In genomic region chr1:39926820-39927219, GRCh38 we compare ENCODE assay signal across 16 cellular contexts. TPM values are rescaled to one million over a fixed set of nuclear protein-coding genes. Genes with fewer than 3 reads are reported as not detected.
A peak's percentile ranks its signal among the peaks of the same experiment; 100 is the strongest.
DNase-seq lines count a peak whose midpoint lies in the region; ATAC-seq and TF ChIP-seq lines count a peak whose summit lies in the region.
"Had no signal": no experiment of that assay in that cellular context is flagged by ENCODE, and none has a peak within 500 bp of the region (broad histone marks: within the 10 kb centered on the region; RNA-seq: fewer than 3 reads in every experiment).

No MANE protein-coding gene starts in this region.

- no peak overlapping the region for H2BK120ac ChIP-seq in IMR-90 (ENCODE audit: low read depth, low read length)

- H3K23ac ChIP-seq in IMR-90 (ENCODE audit: low read depth, low read length) = no peak overlapping the region

- no peaks in the 10 kb centered on the region for H4K20me1 ChIP-seq in IMR-90 (ENCODE audit: insufficient read depth, low read length)

- no peak overlapping the region for H2BK20ac ChIP-seq in IMR-90 (ENCODE audit: low read depth, low read length)

- H3K9me3 Mint-ChIP-seq in progenitor cell of endocrine pancreas (ENCODE audit: low read depth) = no peaks in the 10 kb centered on the region
- H3K9me3 Mint-ChIP-seq: activated naive CD4-positive, alpha-beta T cell treated with anti-CD3 and anti-CD28 coated beads, Interleukin-2, amount 50 U/mL, for 72 hours had no signal

- no peak overlapping the region for H3K4ac ChIP-seq in IMR-90 (ENCODE audit: low read depth, low read length)

- no peak overlapping the region for H4K5ac ChIP-seq in IMR-90 (ENCODE audit: low read depth, low read length)

- POLR2A ChIA-PET in IMR-90 (lab: Charles Lee; ENCODE audit: unreplicated experiment) = no interaction called here

- H3K27me3 ChIP-seq in IMR-90 (ENCODE audit: control insufficient read depth, insufficient read depth, low read length) = peaks cover 18% of the 10 kb centered on the region; the same call in 1 of the 2 replicates
- H3K27me3 ChIP-seq in prostate gland (replicated peaks; ENCODE audit: insufficient read depth) = no peaks in the 10 kb centered on the region

- H2AFZ ChIP-seq in IMR-90 (replicated peaks; ENCODE audit: low read length, poor library complexity) = peak overlapping the region; percentile 66

- H3K9me3 ChIP-seq in IMR-90 (ENCODE audit: control insufficient read depth, insufficient read depth, low read length) (no peaks in the 10 kb centered on the region), prostate gland (no peaks in the 10 kb centered on the region)
- H3K9me3 ChIP-seq: gastroesophageal sphincter, tibial nerve had no signal

- peaks cover 32% of the 10 kb centered on the region for H3K27me3 Mint-ChIP-seq in progenitor cell of endocrine pancreas

- H2AK5ac ChIP-seq in IMR-90 (ENCODE audit: low read depth, low read length) = no peak overlapping the region

- no TSS peak for BruUV-seq in IMR-90 (replicated peaks; lab: Mats Ljungman, UMichigan)

- no peak overlapping the region for H2BK5ac ChIP-seq in IMR-90 (ENCODE audit: low read depth, low read length, poor library complexity, severe bottlenecking)

- no peak overlapping the region for H4K91ac ChIP-seq in IMR-90 (ENCODE audit: insufficient read depth, low read depth, low read length)

- H3K9ac ChIP-seq in IMR-90 (ENCODE audit: low read depth, low read length) = no peak overlapping the region

- peaks cover 13% of the 10 kb centered on the region for H3K4me1 Mint-ChIP-seq in progenitor cell of endocrine pancreas (ENCODE audit: low read depth)

- in situ Hi-C loops in IMR-90 (cut with MboI; ENCODE audit: low sequenced_read_pairs) = no loop called here

- dilution Hi-C loops in IMR-90 (cut with HindIII; ENCODE audit: low sequenced_read_pairs, unreplicated experiment) = no loop called here

- H3K18ac ChIP-seq in IMR-90 (ENCODE audit: low read depth, low read length) = no peak overlapping the region

- H4K8ac ChIP-seq in IMR-90 (ENCODE audit: low read depth in 2 of 2, low read length in 2 of 2) = no peak overlapping the region

- 0 out of 2 replicates have a peak overlapping the region, but pooled peaks have one; percentile 21 for H3K14ac ChIP-seq in IMR-90 (replicated peaks; ENCODE audit: low read depth, low read length)

- H2BK15ac ChIP-seq in IMR-90 (ENCODE audit: low read depth, low read length) = no peak overlapping the region

- intact Hi-C loops in IMR-90 (cut with micrococcal nuclease) = no loop called here
- intact Hi-C loops in prostate gland (cut with DNase I) = no loop called here

- H3K4me2 ChIP-seq in IMR-90 (ENCODE audit: low read depth, low read length) = no peak overlapping the region

- peak overlapping the region; percentile 42 for H3K27ac Mint-ChIP-seq in progenitor cell of endocrine pancreas

- no peak overlapping the region for H3K4me3 ChIP-seq in IMR-90 (ENCODE audit: insufficient read depth, low read depth, low read length)
- no peak overlapping the region for H3K4me3 ChIP-seq in fibroblast of the aortic adventitia (ENCODE audit: low read depth, low read length)
- H3K4me3 ChIP-seq in prostate gland = no peak overlapping the region
- H3K4me3 ChIP-seq: gastroesophageal sphincter, GM12878, tibial nerve had no signal

- no peak for TF ChIP-seq POLR2A in IMR-90 (IDR thresholded peaks at IDR 0.05; ENCODE audit: low read depth, low read length)
- no peak for TF ChIP-seq POLR2A in prostate gland (IDR thresholded peaks at IDR 0.05)

- no peak for TF ChIP-seq RAD21 in IMR-90 (IDR thresholded peaks at IDR 0.05; ENCODE audit: low read length)

- peaks cover 3% of the 10 kb centered on the region; the same call in 1 of the 2 replicates for H3K4me1 ChIP-seq in IMR-90 (ENCODE audit: control insufficient read depth, insufficient read depth, low read length)
- no peaks in the 10 kb centered on the region for H3K4me1 ChIP-seq in prostate gland (replicated peaks)

- no peak for DNase-seq in IMR-90
- peak; percentile 77 to 89 for DNase-seq in NCI-H446 (lab: John Stamatoyannopoulos, UW)
- peak; percentile 4 for DNase-seq in fibroblast of the aortic adventitia (ENCODE audit: low read depth)
- DNase-seq in progenitor cell of endocrine pancreas (ENCODE audit: low spot score, unreplicated experiment) = no peak
- no peak for DNase-seq in prostate gland (ENCODE audit: low spot score)
- no peak for DNase-seq in activated CD4-positive, alpha-beta T cell treated with anti-CD3 and anti-CD28 coated beads for 4 hours
- DNase-seq in NCI-H2081 treated with DMSO at 0.1 percent for 48 hours (lab: John Stamatoyannopoulos, UW) = no peak
- DNase-seq: C1 segment of cervical spinal cord; central memory CD4-positive, alpha-beta T cell; NCI-H526 treated with DMSO at 0.1 percent for 48 hours had no signal

- H3K36me3 ChIP-seq in IMR-90 (ENCODE audit: control insufficient read depth, insufficient read depth, low read length) = no peaks in the 10 kb centered on the region
- H3K36me3 ChIP-seq in prostate gland = no peaks in the 10 kb centered on the region
- H3K36me3 ChIP-seq: gastroesophageal sphincter, tibial nerve had no signal

- peaks cover 4% of the 10 kb centered on the region; the same call in 1 of the 2 replicates for H3K9me1 ChIP-seq in IMR-90 (ENCODE audit: insufficient read depth, low read length)

- TF ChIP-seq CTCF in IMR-90 (conservative IDR thresholded peaks at IDR 0.05; ENCODE audit: low read depth, low read length) = no peak
- TF ChIP-seq CTCF in fibroblast of the aortic adventitia (IDR thresholded peaks at IDR 0.05; ENCODE audit: insufficient read depth, low read length) = no peak
- no peak for TF ChIP-seq CTCF in progenitor cell of endocrine pancreas (IDR thresholded peaks at IDR 0.05; ENCODE audit: unreplicated experiment)
- no peak for TF ChIP-seq CTCF in prostate gland (IDR thresholded peaks at IDR 0.05)

- ATAC-seq in IMR-90 (ENCODE audit: low read depth) (no peak), GM21390 (IDR thresholded peaks at IDR 0.05; ENCODE audit: unreplicated experiment) (no peak)
- ATAC-seq: activated naive CD4-positive, alpha-beta T cell treated with anti-CD3 and anti-CD28 coated beads, Interleukin-2, amount 50 U/mL, for 72 hours; gastroesophageal sphincter; Panc1 had no signal

- H3K27ac ChIP-seq in IMR-90 (ENCODE audit: insufficient read depth, low read length) (no peak overlapping the region), prostate gland (peak overlapping the region in 1 of 2 donors; percentile 63)
- H3K27ac ChIP-seq: gastroesophageal sphincter had no signal

- H2AK9ac ChIP-seq in IMR-90 (replicated peaks; ENCODE audit: low read depth, low read length, poor library complexity) = peak overlapping the region; percentile 81

- CTCF ChIA-PET in IMR-90 (lab: Yijun Ruan, JAX) = no interaction called here

- H3K79me1 ChIP-seq in IMR-90 (ENCODE audit: low read depth in 1 of 2, low read length in 2 of 2) = no peaks in the 10 kb centered on the region

- 39% methylated on average over 2 of the region's 6 CpGs; no CpG with 5 or more reads in 1 of the 2 experiments for WGBS in IMR-90 (ENCODE audit: extremely low coverage in 2 of 2, insufficient read length in 1 of 2), 2 experiments
- 26% methylated on average over 6 of the region's 6 CpGs for WGBS in prostate gland

- no peak overlapping the region for H3K4me3 Mint-ChIP-seq in progenitor cell of endocrine pancreas (ENCODE audit: low read depth)

- no peak overlapping the region for H3K56ac ChIP-seq in IMR-90 (ENCODE audit: extremely low read depth, insufficient read depth, low read length)

- no peaks in the 10 kb centered on the region for H3K36me3 Mint-ChIP-seq in progenitor cell of endocrine pancreas (ENCODE audit: insufficient read depth)
- H3K36me3 Mint-ChIP-seq: activated naive CD4-positive, alpha-beta T cell treated with anti-CD3 and anti-CD28 coated beads, Interleukin-2, amount 50 U/mL, for 72 hours had no signal

TF ChIP-seq in IMR-90, 13 proteins besides CTCF, POLR2A, EP300 and RAD21 (continues in another document):
- no peak for TF ChIP-seq NFE2L2 (IDR thresholded peaks at IDR 0.05; ENCODE audit: low read depth, low read length)
- no peak for TF ChIP-seq USF2 (IDR thresholded peaks at IDR 0.05; ENCODE audit: low read depth, low read length)
- TF ChIP-seq FOS (IDR thresholded peaks at IDR 0.05; ENCODE audit: low read depth, low read length) = no peak
- TF ChIP-seq MAFK (IDR thresholded peaks at IDR 0.05; ENCODE audit: low read depth, low read length) = no peak
- TF ChIP-seq BHLHE40 (IDR thresholded peaks at IDR 0.05; ENCODE audit: low read depth, low read length) = no peak
- TF ChIP-seq MXI1 (IDR thresholded peaks at IDR 0.05; ENCODE audit: borderline replicate concordance, low read depth, low read length) = no peak
- no peak for TF ChIP-seq CEBPB (IDR thresholded peaks at IDR 0.05; ENCODE audit: low read depth, low read length)
- TF ChIP-seq RCOR1 (IDR thresholded peaks at IDR 0.05; ENCODE audit: insufficient replicate concordance, low read length) = no peak

RNA-seq across cellular contexts. Expression of gene MYCL, which starts 25.1 kb away (rescaled TPM):
- 0.56 and 0.72 TPM in 2 replicates for total RNA-seq in IMR-90 (2012; rRNA removed)
- polyA plus RNA-seq in IMR-90 (2012; rRNA removed) = 0.75 and 0.87 TPM in 2 replicates
- polyA plus RNA-seq in IMR-90 (2012; cell fraction: cytosol; rRNA removed) = 0.42 and 0.52 TPM in 2 replicates
- 0.36 and 0.41 TPM in 2 replicates for polyA plus RNA-seq in IMR-90 (2012; cell fraction: nucleus; rRNA removed; ENCODE audit: low replicate concordance)
- 0.41 and 0.81 TPM in 2 replicates for total RNA-seq in fibroblast of the aortic adventitia (ENCODE audit: low replicate concordance)
- 19.3 and 21.3 TPM in 2 replicates for total RNA-seq in progenitor cell of endocrine pancreas
- 10 to 100 TPM; 14.5 to 19.7 TPM for total RNA-seq in prostate gland

RNA-seq across cellular contexts. Expression of gene MFSD2A, which starts 28.1 kb away (rescaled TPM):
- 5.0 and 5.7 TPM in 2 replicates for total RNA-seq in IMR-90 (2012; rRNA removed)
- 6.7 and 7.3 TPM in 2 replicates for polyA plus RNA-seq in IMR-90 (2012; rRNA removed)
- 3.7 and 5.3 TPM in 2 replicates for polyA plus RNA-seq in IMR-90 (2012; cell fraction: cytosol; rRNA removed)
- 13.7 and 18.4 TPM in 2 replicates for polyA plus RNA-seq in IMR-90 (2012; cell fraction: nucleus; rRNA removed; ENCODE audit: low replicate concordance)
- total RNA-seq in fibroblast of the aortic adventitia (ENCODE audit: low replicate concordance) = 0.49 and 2.3 TPM in 2 replicates
- total RNA-seq in progenitor cell of endocrine pancreas = 1.8 and 2.4 TPM in 2 replicates
- total RNA-seq in prostate gland = 100 to 1,000 TPM in 1 of 2 donors, 1 to 10 TPM in 1; 1.1 to 135 TPM

RNA-seq across cellular contexts. Expression of gene TRIT1, which starts 43.5 kb away (rescaled TPM):
- total RNA-seq in IMR-90 (2012; rRNA removed) (27.8 and 29.2 TPM in 2 replicates), fibroblast of the aortic adventitia (ENCODE audit: low replicate concordance) (14.6 and 28.1 TPM in 2 replicates), progenitor cell of endocrine pancreas (35.9 and 43.3 TPM in 2 replicates), prostate gland (10 to 100 TPM; 23.2 to 35.5 TPM)
- 10.8 and 13.5 TPM in 2 replicates for polyA plus RNA-seq in IMR-90 (2012; rRNA removed)
- polyA plus RNA-seq in IMR-90 (2012; cell fraction: cytosol; rRNA removed) = 3.8 and 4.7 TPM in 2 replicates
- polyA plus RNA-seq in IMR-90 (2012; cell fraction: nucleus; rRNA removed; ENCODE audit: low replicate concordance) = 9.5 and 28.8 TPM in 2 replicates

Comparison
In these comparisons a context has a peak if more than half of its experiments do, and no peak if none do; other contexts are left out.
1. DNase-seq: peak in NCI-H446 (2 of 2) and fibroblast of the aortic adventitia (single experiment); none in IMR-90 (single experiment), progenitor cell of endocrine pancreas (single experiment), prostate gland (single experiment), activated CD4-positive, alpha-beta T cell treated with anti-CD3 and anti-CD28 coated beads for 4 hours (0 of 2) and NCI-H2081 treated with DMSO at 0.1 percent for 48 hours (single experiment).